Comparison of ENCODE assay signal across 8 cellular contexts in genomic region chr19:31841755-31842154, GRCh38.
"Had no signal": no experiment of that assay in that cellular context is flagged by ENCODE, and none has a peak within 500 bp of the region (broad histone marks: within the 10 kb centered on the region; RNA-seq: fewer than 3 reads in every experiment).

No MANE protein-coding gene starts in this region.

- FAIRE-seq: G401.6, GM12878, GM12891, GM12892, GM18507, GM19239 had no signal

- ATAC-seq: GM12878 had no signal

- H3K4me3 ChIP-seq: GM12878 had no signal

- DNase-seq: GDM1, GF-D8 had no signal
